ENCODE assay signal across 33 cellular contexts in genomic region chr11:73266644-73267015, GRCh38. TPM values are rescaled to one million over a fixed set of nuclear protein-coding genes. Genes with fewer than 3 reads are reported as not detected.
DNase-seq lines count a peak whose midpoint lies in the region; ATAC-seq, FAIRE-seq and TF ChIP-seq lines count a peak whose summit lies in the region.
"Had no signal": no experiment of that assay in that cellular context is flagged by ENCODE, and none has a peak within 500 bp of the region (broad histone marks: within the 10 kb centered on the region; RNA-seq: fewer than 3 reads in every experiment).

No MANE protein-coding gene starts in this region.

- DNase-seq in activated CD4-positive, CD25-positive, alpha-beta regulatory T cell treated with anti-CD3 and anti-CD28 coated beads, Interleukin-2, amount 50 U/mL, for 72 hours = peak; percentile 7
- DNase-seq in activated CD4-positive, CD25-positive, alpha-beta regulatory T cell (lab: John Stamatoyannopoulos, UW) = no peak
- no peak for DNase-seq in coronary artery (ENCODE audit: low spot score)
- peak; percentile 0 for DNase-seq in nephron progenitor cell
- no peak for DNase-seq in thoracic aorta (ENCODE audit: low spot score)
- no peak for DNase-seq in NCI-H345 treated with DMSO at 0.1 percent for 48 hours (lab: John Stamatoyannopoulos, UW; ENCODE audit: unreplicated experiment)
- DNase-seq in frontal cortex (ENCODE audit: low spot score in 2 of 2) = no peak
- DNase-seq in kidney tubule cell (ENCODE audit: low spot score) = no peak
- DNase-seq: 8988T; activated CD4-positive, alpha-beta T cell treated with anti-CD3 and anti-CD28 coated beads, Interleukin-2, amount 50 U/mL, for 1 hour; anterior cingulate cortex; central memory CD4-positive, alpha-beta T cell; dermis blood vessel endothelial cell; GOT3; hippocampal formation; Kasumi-1; midbrain; MV-4-11; NCI-H1436 treated with DMSO at 0.1 percent for 48 hours; right cardiac atrium; RPMI8226; stimulated activated CD4-positive, alpha-beta T cell treated with anti-CD3 and anti-CD28 coated beads, Interleukin-4, amount 100 ng/mL, for 4 hours; stimulated activated naive CD4-positive, alpha-beta T cell; testis had no signal

- peaks cover 68% of the 10 kb centered on the region for H3K27me3 Mint-ChIP-seq in nephron progenitor cell (ENCODE audit: low read depth, poor library complexity)

- H3K9me3 Mint-ChIP-seq in nephron progenitor cell = peaks cover 3% of the 10 kb centered on the region
- H3K9me3 Mint-ChIP-seq: activated T-helper 2 cell treated with anti-CD3 and anti-CD28 coated beads, Interferon-gamma antibody, Interleukin-2, Interleukin-4, amounts not matched to agents 10 μg/mL and 5 μg/mL and 100 μg/mL, durations not matched to agents 14 hours and 24 hours and 36 hours; CD4-positive, alpha-beta T cell had no signal

- H3K4me1 Mint-ChIP-seq in nephron progenitor cell = peaks cover 21% of the 10 kb centered on the region

- no peak overlapping the region for H3K27ac Mint-ChIP-seq in nephron progenitor cell
- H3K27ac Mint-ChIP-seq: activated naive CD8-positive, alpha-beta T cell; activated T-helper 2 cell treated with anti-CD3 and anti-CD28 coated beads, Interferon-gamma antibody, Interleukin-2, Interleukin-4, amounts not matched to agents 10 μg/mL and 5 μg/mL and 100 μg/mL, durations not matched to agents 14 hours and 24 hours and 36 hours; CD4-positive, alpha-beta T cell had no signal

- H3K4me3 ChIP-seq in coronary artery = no peak overlapping the region
- H3K4me3 ChIP-seq in thoracic aorta = no peak overlapping the region
- H3K4me3 ChIP-seq: gastroesophageal sphincter, left lung, pancreas, testis had no signal

- no peaks in the 10 kb centered on the region for H3K36me3 Mint-ChIP-seq in nephron progenitor cell (ENCODE audit: low read depth)
- H3K36me3 Mint-ChIP-seq: activated naive CD8-positive, alpha-beta T cell had no signal

- peak overlapping the region; percentile 68 to 85 for H3K27ac ChIP-seq in coronary artery
- peak overlapping the region; percentile 54 to 69 for H3K27ac ChIP-seq in thoracic aorta
- H3K27ac ChIP-seq: left lung, pancreas, testis, VCaP had no signal

- no peak for ATAC-seq in thoracic aorta (ENCODE audit: insufficient number of reproducible peaks, low FRiP score, low read depth)
- ATAC-seq: gastroesophageal sphincter, left lung, pancreas had no signal

- H3K36me3 ChIP-seq in thoracic aorta = no peaks in the 10 kb centered on the region
- H3K36me3 ChIP-seq: gastroesophageal sphincter, left lung, pancreas had no signal

- TF ChIP-seq CTCF in coronary artery (IDR thresholded peaks at IDR 0.05) (no peak), nephron progenitor cell (IDR thresholded peaks at IDR 0.05) (no peak), thoracic aorta (IDR thresholded peaks at IDR 0.05) (no peak)

- peaks cover 7 to 35% of the 10 kb centered on the region in 2 donors for H3K4me1 ChIP-seq in thoracic aorta (ENCODE audit: control insufficient read depth in 1 of 2, low read depth in 2 of 2)
- H3K4me1 ChIP-seq: testis had no signal

- FAIRE-seq in frontal cortex (lab: Jason Lieb, UNC) = no peak
- FAIRE-seq: pancreas had no signal

- H3K9me3 ChIP-seq in thoracic aorta = no peaks in the 10 kb centered on the region
- H3K9me3 ChIP-seq: gastroesophageal sphincter, left lung, pancreas, testis had no signal

- H3K27me3 ChIP-seq in thoracic aorta (replicated peaks; ENCODE audit: insufficient read depth) = no peaks in the 10 kb centered on the region
- H3K27me3 ChIP-seq: testis had no signal

- no peak overlapping the region for H3K4me3 Mint-ChIP-seq in nephron progenitor cell
- H3K4me3 Mint-ChIP-seq: activated naive CD8-positive, alpha-beta T cell; CD4-positive, alpha-beta T cell; nephron had no signal

RNA-seq across cellular contexts. Expression of gene P2RY6, which starts 5.5 kb away (rescaled TPM):
- total RNA-seq in thoracic aorta (10 to 100 TPM in 1 of 2 donors, 1 to 10 TPM in 1; 7.7 to 13.4 TPM), frontal cortex (under 0.01 TPM)
- total RNA-seq: activated T-helper 2 cell treated with anti-CD3 and anti-CD28 coated beads, Interferon-gamma antibody, Interleukin-2, Interleukin-4, amounts not matched to agents 10 μg/mL and 5 μg/mL and 100 μg/mL, durations not matched to agents 14 hours and 24 hours and 36 hours; CD4-positive, alpha-beta T cell; dermis blood vessel endothelial cell; NCI-H460 had no signal

RNA-seq across cellular contexts. Expression of gene ARHGEF17, which starts 41.4 kb away (rescaled TPM):
- total RNA-seq in thoracic aorta (100 to 1,000 TPM; 244 to 308 TPM), frontal cortex (16.3 TPM)
- total RNA-seq: CD4-positive, alpha-beta T cell had no signal

RNA-seq across cellular contexts. Expression of gene P2RY2, which starts 48.5 kb away (rescaled TPM):
- total RNA-seq in thoracic aorta (1 to 10 TPM; 3.5 to 5.7 TPM), frontal cortex (not detected)
- total RNA-seq: activated T-helper 2 cell treated with anti-CD3 and anti-CD28 coated beads, Interferon-gamma antibody, Interleukin-2, Interleukin-4, amounts not matched to agents 10 μg/mL and 5 μg/mL and 100 μg/mL, durations not matched to agents 14 hours and 24 hours and 36 hours; CD4-positive, alpha-beta T cell; NCI-H460 had no signal

Comparison
In these comparisons a context has a peak if more than half of its experiments do, and no peak if none do; other contexts are left out.
1. DNase-seq: peak in activated CD4-positive, CD25-positive, alpha-beta regulatory T cell treated with anti-CD3 and anti-CD28 coated beads, Interleukin-2, amount 50 U/mL, for 72 hours (single experiment) and nephron progenitor cell (single experiment); none in activated CD4-positive, CD25-positive, alpha-beta regulatory T cell (0 of 4), coronary artery (single experiment), thoracic aorta (single experiment), NCI-H345 treated with DMSO at 0.1 percent for 48 hours (single experiment), frontal cortex (0 of 2) and kidney tubule cell (single experiment).
2. RNA of gene ARHGEF17, which starts 41.4 kb away (total RNA-seq): 244 to 308 TPM in thoracic aorta; 16.3 TPM in frontal cortex (single experiment); every median in the first group is over 10 times any median in the second.